In the genomic region with DNA sequence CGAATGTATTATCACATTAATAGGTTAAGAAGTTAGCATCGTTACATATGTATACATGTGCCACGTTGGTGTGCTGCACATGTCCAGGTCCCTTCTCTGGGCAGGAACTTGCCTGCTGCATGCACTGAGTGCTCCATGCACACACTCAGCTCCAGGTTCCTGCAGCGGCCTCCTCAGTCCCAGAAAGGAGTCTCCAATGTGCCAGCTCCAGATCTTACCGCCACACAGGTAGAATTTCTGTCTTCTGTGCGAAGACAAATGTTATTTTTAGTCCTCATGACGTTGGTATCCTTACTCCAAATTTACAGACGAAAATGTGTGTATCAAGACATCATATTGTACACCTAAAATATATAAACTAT, we compare ENCODE assay signal across 18 cellular contexts.
"Had no signal": no experiment of that assay in that cellular context is flagged by ENCODE, and none has a peak within 500 bp of the region (broad histone marks: within the 10 kb centered on the region; RNA-seq: fewer than 3 reads in every experiment).

No MANE protein-coding gene starts in this region.

- H3K9me2 ChIP-seq: SK-N-SH had no signal

- FAIRE-seq: HTR-8/SVneo, K562, RCC 7860 had no signal

- H3K27ac ChIP-seq: HL-60, KMS-11 had no signal

- H3K27ac Mint-ChIP-seq: IgD-negative memory B cell, T-cell had no signal

- ATAC-seq: K562, T-cell had no signal

- H3K4me2 ChIP-seq: KMS-11, SK-N-SH had no signal

- H3K4me3 Mint-ChIP-seq: IgD-negative memory B cell, T-cell had no signal

- DNase-seq: Kasumi-1, MM.1S, NCI-H1436, NCI-H1694 treated with DMSO at 0.1 percent for 48 hours, NCI-H1930, NCI-H2227 treated with DMSO at 0.1 percent for 48 hours, NCI-H524, NCI-H526 treated with DMSO at 0.1 percent for 48 hours, NCI-H82, SK-N-SH, SW 1271, T-cell had no signal

- H3K9me3 Mint-ChIP-seq: IgD-negative memory B cell, T-cell had no signal

- H3K36me3 Mint-ChIP-seq: IgD-negative memory B cell, T-cell had no signal

- H3K4me1 Mint-ChIP-seq: IgD-negative memory B cell, T-cell had no signal

- H3K4me3 ChIP-seq: K562 had no signal
